ENCODE assay signal across 15 cellular contexts in genomic region chr2:145066795-145067194, GRCh38.
A peak's percentile ranks its signal among the peaks of the same experiment; 100 is the strongest.
DNase-seq lines count a peak whose midpoint lies in the region; ATAC-seq and TF ChIP-seq lines count a peak whose summit lies in the region.
"Had no signal": no experiment of that assay in that cellular context is flagged by ENCODE, and none has a peak within 500 bp of the region (broad histone marks: within the 10 kb centered on the region; RNA-seq: fewer than 3 reads in every experiment).

No MANE protein-coding gene starts in this region.

- DNase-seq in AG20443 (ENCODE audit: low spot score) (peak; percentile 28), dorsolateral prefrontal cortex (peak in 6 of 10 donors; percentile 40 to 78 (median 44)), left kidney (ENCODE audit: low read depth, low spot score) (peak; percentile 55), gastrocnemius medialis (peak; percentile 8 to 44), HEK293T (ENCODE audit: extremely low spot score) (no peak), HUDEP-2 (lab: John Stamatoyannopoulos, UW; ENCODE audit: unreplicated experiment in 76 of 76) (no peak)
- DNase-seq: activated gamma-delta T cell treated with Interleukin-2 at 50 U/mL for 16 hours; KG1; NCI-H2081; stimulated activated CD4-positive, alpha-beta T cell treated with anti-CD3 and anti-CD28 coated beads, Interleukin-4, amount 100 ng/mL, for 1 hour; stimulated activated naive CD8-positive, alpha-beta T cell treated with anti-CD3 and anti-CD28 coated beads, Interleukin-15, Interleukin-2, amounts not matched to agents 100 U/mL and 50 U/mL, for 24 hours; T-helper 17 cell had no signal

- peak; percentile 70 to 79 for ATAC-seq in gastrocnemius medialis
- ATAC-seq in HG02970 (IDR thresholded peaks at IDR 0.05; ENCODE audit: low FRiP score, unreplicated experiment): no peak
- no peak for ATAC-seq in GM18909 (IDR thresholded peaks at IDR 0.05; ENCODE audit: poor library complexity, unreplicated experiment)
- ATAC-seq: GM12878; stimulated activated naive CD8-positive, alpha-beta T cell treated with anti-CD3 and anti-CD28 coated beads, Interleukin-15, Interleukin-2, amounts not matched to agents 100 U/mL and 50 U/mL, for 24 hours; T-helper 17 cell had no signal

- H3K27ac ChIP-seq in dorsolateral prefrontal cortex: peak overlapping the region; percentile 77 to 99 (median 95)
- H3K27ac ChIP-seq in gastrocnemius medialis: peak overlapping the region; percentile 58 to 78 (median 64)

- CTCF ChIA-PET in HEK293T (lab: Yijun Ruan, JAX): no interaction called here

- H3K4me1 ChIP-seq in gastrocnemius medialis: no peaks in the 10 kb centered on the region

- intact Hi-C loops in dorsolateral prefrontal cortex (cut with DNase I) (loop anchor here (5.0 to 10.0 kb wide), 2 partner anchors 128 to 131 kb away; no protein-coding TSS in a partner anchor), gastrocnemius medialis (cut with DNase I; ENCODE audit: low total_unique reads) (no loop called here)

- H3K4me3 ChIP-seq in dorsolateral prefrontal cortex (peak overlapping the region in 53 of 59 donors; percentile 6 to 65 (median 36)), gastrocnemius medialis (peak overlapping the region in 1 of 4 donors; percentile 22)
- H3K4me3 ChIP-seq: GM12878 had no signal

- TF ChIP-seq CTCF in dorsolateral prefrontal cortex (IDR thresholded peaks at IDR 0.05 in 54 of 56, conservative IDR thresholded peaks at IDR 0.05 in 2 of 56; ENCODE audit: low read depth in 1 of 56, partially characterized antibody in 56 of 56) (peak in 4 of 56 donors; percentile 9 to 22 (median 14)), gastrocnemius medialis (IDR thresholded peaks at IDR 0.05 in 4 of 5, conservative IDR thresholded peaks at IDR 0.05 in 1 of 5) (no peak)

- POLR2A ChIA-PET in HEK293T (lab: Yijun Ruan, JAX): no interaction called here

- no peaks in the 10 kb centered on the region for H3K9me3 ChIP-seq in gastrocnemius medialis

- H3K27me3 ChIP-seq in dorsolateral prefrontal cortex: no peaks in the 10 kb centered on the region
- no peaks in the 10 kb centered on the region for H3K27me3 ChIP-seq in gastrocnemius medialis

- in situ Hi-C loops in gastrocnemius medialis (cut with MboI; ENCODE audit: low sequenced_read_pairs in 4 of 4): no loop called here

- H3K36me3 ChIP-seq in gastrocnemius medialis: no peaks in the 10 kb centered on the region

- TF ChIP-seq POLR2A in gastrocnemius medialis (IDR thresholded peaks at IDR 0.05): no peak

TF ChIP-seq in HEK293T, 16 proteins besides CTCF, POLR2A, EP300 and RAD21:
- TF ChIP-seq CTBP1 (IDR thresholded peaks at IDR 0.05; ENCODE audit: borderline replicate concordance): no peak
- TF ChIP-seq PKNOX1 (IDR thresholded peaks at IDR 0.05): no peak
- no peak for TF ChIP-seq BHLHE40 (IDR thresholded peaks at IDR 0.05; ENCODE audit: borderline replicate concordance)
- no peak for TF ChIP-seq NFRKB (IDR thresholded peaks at IDR 0.05)

Comparison
In these comparisons a context has a peak if more than half of its experiments do, and no peak if none do; other contexts are left out.
1. DNase-seq: peak in AG20443 (single experiment), dorsolateral prefrontal cortex (6 of 10), left kidney (single experiment) and gastrocnemius medialis (2 of 2); none in HEK293T (single experiment) and HUDEP-2 (0 of 76).
2. ATAC-seq: peak in gastrocnemius medialis (2 of 2); none in HG02970 (single experiment) and GM18909 (single experiment).